Comparison of ENCODE assay signal across 1 cellular context in genomic region chr7:101363734-101364374, GRCh38.
TF ChIP-seq lines count a peak whose summit lies in the region.

No MANE protein-coding gene starts in this region.

TF ChIP-seq in K562, 482 proteins besides CTCF, POLR2A, EP300 and RAD21 (continued from another document and continues in another):
- TF ChIP-seq AFF4 (CRISPR knock-in tag; IDR thresholded peaks at IDR 0.05), result no peak
- no peak for TF ChIP-seq ZNF609 (CRISPR knock-in tag; IDR thresholded peaks at IDR 0.05; ENCODE audit: borderline replicate concordance)
- TF ChIP-seq ZNF12 (CRISPR knock-in tag; IDR thresholded peaks at IDR 0.05), result no peak
- no peak for TF ChIP-seq TARDBP (IDR thresholded peaks at IDR 0.05)
- TF ChIP-seq KLF13 (tag; IDR thresholded peaks at IDR 0.05; ENCODE audit: borderline replicate concordance, low read depth), result no peak
- TF ChIP-seq E2F3 (CRISPR knock-in tag; IDR thresholded peaks at IDR 0.05), result no peak
- no peak for TF ChIP-seq PHB2 (IDR thresholded peaks at IDR 0.05; ENCODE audit: low read depth)
- TF ChIP-seq ZNF316 (IDR thresholded peaks at IDR 0.05), result no peak
- TF ChIP-seq BRF1 (IDR thresholded peaks at IDR 0.05; ENCODE audit: borderline replicate concordance, extremely low read depth, insufficient read length), result no peak
- no peak for TF ChIP-seq CREB1 (IDR thresholded peaks at IDR 0.05)
- no peak for TF ChIP-seq CREB1 (CRISPR knock-in tag; IDR thresholded peaks at IDR 0.05)
- no peak for TF ChIP-seq ZNF655 (CRISPR knock-in tag; IDR thresholded peaks at IDR 0.05)
- TF ChIP-seq SREBF1 (IDR thresholded peaks at IDR 0.05; ENCODE audit: borderline replicate concordance, low read depth, low read length), result no peak
- TF ChIP-seq PBX2 (CRISPR knock-in tag; IDR thresholded peaks at IDR 0.05; ENCODE audit: low read depth), result no peak
- no peak for TF ChIP-seq PBX2 (tag; conservative IDR thresholded peaks at IDR 0.05; ENCODE audit: low read depth)
- TF ChIP-seq ZNF551 (CRISPR knock-in tag; IDR thresholded peaks at IDR 0.05), result no peak
- no peak for TF ChIP-seq SIN3A (IDR thresholded peaks at IDR 0.05; ENCODE audit: borderline replicate concordance in 2 of 2, control insufficient read depth in 1 of 2, low read depth in 2 of 2, low read length in 2 of 2)
- TF ChIP-seq BHLHE40 (IDR thresholded peaks at IDR 0.05; ENCODE audit: low read length), result no peak
- no peak for TF ChIP-seq CEBPZ (IDR thresholded peaks at IDR 0.05; ENCODE audit: borderline replicate concordance, low read depth, low read length)
- TF ChIP-seq NFRKB (IDR thresholded peaks at IDR 0.05; ENCODE audit: low read depth), result no peak
- TF ChIP-seq E2F5 (CRISPR knock-in tag; IDR thresholded peaks at IDR 0.05), result no peak
- no peak for TF ChIP-seq NR2C2 (CRISPR knock-in tag; IDR thresholded peaks at IDR 0.05)
- TF ChIP-seq NR2C2 (tag; IDR thresholded peaks at IDR 0.05), result no peak
- TF ChIP-seq DMBX1 (CRISPR knock-in tag; IDR thresholded peaks at IDR 0.05; ENCODE audit: borderline replicate concordance), result no peak
- TF ChIP-seq LCOR (CRISPR knock-in tag; IDR thresholded peaks at IDR 0.05), result no peak
- no peak for TF ChIP-seq IFI16 (CRISPR knock-in tag; IDR thresholded peaks at IDR 0.05)
- TF ChIP-seq C11orf30 (IDR thresholded peaks at IDR 0.05; ENCODE audit: low read depth), result no peak
- no peak for TF ChIP-seq CREBBP (IDR thresholded peaks at IDR 0.05; ENCODE audit: low read depth, low read length)
- no peak for TF ChIP-seq NCOA1 (IDR thresholded peaks at IDR 0.05; ENCODE audit: low read depth)
- no peak for TF ChIP-seq CEBPG (CRISPR knock-in tag; IDR thresholded peaks at IDR 0.05)
- no peak for TF ChIP-seq CEBPG (tag; conservative IDR thresholded peaks at IDR 0.05 in 1 of 2, IDR thresholded peaks at IDR 0.05 in 1 of 2)
- no peak for TF ChIP-seq ZBTB12 (CRISPR knock-in tag; IDR thresholded peaks at IDR 0.05)
- TF ChIP-seq RBM25 (IDR thresholded peaks at IDR 0.05; ENCODE audit: low read depth, low read length, severe bottlenecking), result no peak
- no peak for TF ChIP-seq CBX1 (IDR thresholded peaks at IDR 0.05; ENCODE audit: low read depth)
- TF ChIP-seq RCOR1 (IDR thresholded peaks at IDR 0.05; ENCODE audit: borderline replicate concordance in 1 of 2, low read depth in 2 of 2, low read length in 2 of 2), result no peak
- no peak for TF ChIP-seq EGR1 (conservative IDR thresholded peaks at IDR 0.05)
- no peak for TF ChIP-seq ZKSCAN1 (IDR thresholded peaks at IDR 0.05; ENCODE audit: low read depth, low read length)
- TF ChIP-seq ZNF512 (tag; IDR thresholded peaks at IDR 0.05), result no peak
- no peak for TF ChIP-seq TAF1 (IDR thresholded peaks at IDR 0.05; ENCODE audit: control insufficient read depth, extremely low read depth, insufficient read depth, low read length, severe bottlenecking)
- peak; percentile 67 for TF ChIP-seq DEAF1 (CRISPR knock-in tag; IDR thresholded peaks at IDR 0.05)
- no peak for TF ChIP-seq KHSRP (IDR thresholded peaks at IDR 0.05)
- no peak for TF ChIP-seq SMARCC2 (IDR thresholded peaks at IDR 0.05; ENCODE audit: low read depth)
- no peak for TF ChIP-seq NFIC (IDR thresholded peaks at IDR 0.05)
- TF ChIP-seq MTF1 (CRISPR knock-in tag; IDR thresholded peaks at IDR 0.05; ENCODE audit: borderline replicate concordance), result no peak
